Comparison of ENCODE assay signal across 8 cellular contexts in the genomic region with DNA sequence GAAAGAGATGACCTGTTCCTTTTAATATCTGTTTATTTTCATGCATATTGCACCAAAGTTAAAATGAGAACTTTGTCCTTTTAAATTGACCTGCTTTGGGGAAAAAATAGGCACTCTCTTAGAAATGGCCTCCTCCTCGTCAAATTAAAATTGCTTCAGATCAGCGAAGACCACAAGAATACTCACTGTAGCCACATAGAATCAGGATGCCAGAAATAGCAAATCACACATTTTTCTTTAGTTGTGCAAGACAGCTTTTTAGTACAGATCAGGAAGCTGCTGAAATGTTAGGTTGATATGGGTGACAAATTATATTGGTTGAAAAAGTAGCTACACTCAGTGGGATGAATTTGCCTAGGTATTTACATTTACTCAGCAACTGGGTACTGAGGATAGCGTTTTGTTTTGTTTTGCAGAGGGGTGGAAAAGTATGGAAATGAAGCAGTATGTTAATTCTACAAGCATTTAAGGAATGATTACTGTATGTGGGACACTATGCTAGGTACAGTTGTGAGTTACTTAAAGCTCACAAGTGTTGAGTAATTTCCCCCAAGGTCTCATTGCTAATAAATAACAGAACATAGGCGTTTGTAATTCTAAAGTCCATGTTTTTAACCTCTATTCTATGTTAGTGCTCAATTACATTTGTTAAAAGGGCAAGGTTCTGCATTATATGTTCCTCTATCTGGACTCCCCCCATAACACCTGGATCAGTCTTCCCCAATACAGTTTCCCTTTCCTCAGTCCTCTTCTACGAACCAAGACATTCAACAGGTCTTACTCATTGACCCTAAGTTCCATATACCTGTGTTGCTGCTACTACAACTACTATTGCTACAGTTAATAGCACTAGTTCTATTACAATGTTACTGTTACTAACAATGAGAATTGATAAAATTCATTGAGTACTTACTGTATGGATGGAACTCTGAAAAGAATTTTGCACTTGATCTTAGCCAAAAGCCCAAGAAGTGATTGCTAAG.
DNase-seq lines count a peak whose midpoint lies in the region; ATAC-seq and TF ChIP-seq lines count a peak whose summit lies in the region.

No MANE protein-coding gene starts in this region.

- no peak overlapping the region for H3K4me2 ChIP-seq in OCI-LY7 (ENCODE audit: low read length)

- ATAC-seq in GM21786 (IDR thresholded peaks at IDR 0.05; ENCODE audit: unreplicated experiment) (peak; percentile 32), GM19328 (IDR thresholded peaks at IDR 0.05; ENCODE audit: unreplicated experiment) (no peak), foreskin keratinocyte (no peak)

- H3K27ac ChIP-seq in OCI-LY7 (ENCODE audit: low read depth, low read length, poor library complexity, severe bottlenecking): no peak overlapping the region
- H3K27ac ChIP-seq in foreskin keratinocyte: no peak overlapping the region

- H3K4me1 ChIP-seq in OCI-LY7 (ENCODE audit: insufficient read depth, low read length, poor library complexity, severe bottlenecking) (peaks cover 3% of the 10 kb centered on the region), iPS-15b (ENCODE audit: control insufficient read depth, insufficient read depth, low read length) (peaks cover 3% of the 10 kb centered on the region), foreskin keratinocyte (peaks cover under 1% of the 10 kb centered on the region)

- peak overlapping the region; percentile 50; the same call in 1 of the 2 replicates for H2AFZ ChIP-seq in OCI-LY7 (ENCODE audit: low read length)

- H3K27me3 ChIP-seq in iPS-15b (ENCODE audit: control insufficient read depth, insufficient read depth, low read length) (no peaks in the 10 kb centered on the region), foreskin keratinocyte (no peaks in the 10 kb centered on the region)

- DNase-seq in CD1c-positive myeloid dendritic cell (ENCODE audit: extremely low spot score) (peak; percentile 26), OCI-LY7 (ENCODE audit: low spot score) (no peak), iPS-NIHi11 (ENCODE audit: low spot score) (no peak), foreskin keratinocyte (no peak), NCI-H1105 treated with DMSO at 0.1 percent for 48 hours (lab: John Stamatoyannopoulos, UW) (no peak)

- H3K4me3 ChIP-seq in OCI-LY7 (ENCODE audit: low read depth, low read length, poor library complexity, severe bottlenecking) (no peak overlapping the region), iPS-15b (ENCODE audit: low read depth, low read length) (peak overlapping the region; percentile 4)

- BruUV-seq in OCI-LY7 (replicated peaks; lab: Mats Ljungman, UMichigan): no TSS peak

- H3K9ac ChIP-seq in iPS-15b (ENCODE audit: low read depth, low read length): no peak overlapping the region

- H3K79me2 ChIP-seq in OCI-LY7 (ENCODE audit: insufficient read depth, low read depth, low read length): no peaks in the 10 kb centered on the region

- intact Hi-C loops in OCI-LY7 (cut with micrococcal nuclease; ENCODE audit: unreplicated experiment): loop anchor here (2.0 to 5.0 kb wide), 2 partner anchors 100 to 151 kb away; partner anchors contain the start of gene S1PR1

- peak; percentile 50; the same call in 1 of the 2 replicates for TF ChIP-seq CTCF in OCI-LY7 (conservative IDR thresholded peaks at IDR 0.05; ENCODE audit: low read length)
- TF ChIP-seq CTCF in foreskin keratinocyte (conservative IDR thresholded peaks at IDR 0.05): no peak

- CTCF ChIA-PET in OCI-LY7 (lab: Charles Lee; ENCODE audit: unreplicated experiment): no interaction called here

- H3K36me3 ChIP-seq in OCI-LY7 (ENCODE audit: insufficient read depth, low read length): no peaks in the 10 kb centered on the region
- H3K36me3 ChIP-seq in iPS-15b (ENCODE audit: control insufficient read depth, insufficient read depth, low read length): no peaks in the 10 kb centered on the region

- H3K9me3 ChIP-seq in OCI-LY7 (ENCODE audit: low read length) (no peaks in the 10 kb centered on the region), iPS-15b (ENCODE audit: control insufficient read depth, insufficient read depth, low read length) (no peaks in the 10 kb centered on the region)

- H3K9me2 ChIP-seq in OCI-LY7 (ENCODE audit: insufficient read depth, low read length): no peaks in the 10 kb centered on the region

- H4K20me1 ChIP-seq in OCI-LY7 (ENCODE audit: insufficient read depth, low read length): no peaks in the 10 kb centered on the region

- POLR2A ChIA-PET in OCI-LY7 (lab: Charles Lee): no interaction called here
